17 cellular contexts compared by ENCODE assay signal in the genomic region with DNA sequence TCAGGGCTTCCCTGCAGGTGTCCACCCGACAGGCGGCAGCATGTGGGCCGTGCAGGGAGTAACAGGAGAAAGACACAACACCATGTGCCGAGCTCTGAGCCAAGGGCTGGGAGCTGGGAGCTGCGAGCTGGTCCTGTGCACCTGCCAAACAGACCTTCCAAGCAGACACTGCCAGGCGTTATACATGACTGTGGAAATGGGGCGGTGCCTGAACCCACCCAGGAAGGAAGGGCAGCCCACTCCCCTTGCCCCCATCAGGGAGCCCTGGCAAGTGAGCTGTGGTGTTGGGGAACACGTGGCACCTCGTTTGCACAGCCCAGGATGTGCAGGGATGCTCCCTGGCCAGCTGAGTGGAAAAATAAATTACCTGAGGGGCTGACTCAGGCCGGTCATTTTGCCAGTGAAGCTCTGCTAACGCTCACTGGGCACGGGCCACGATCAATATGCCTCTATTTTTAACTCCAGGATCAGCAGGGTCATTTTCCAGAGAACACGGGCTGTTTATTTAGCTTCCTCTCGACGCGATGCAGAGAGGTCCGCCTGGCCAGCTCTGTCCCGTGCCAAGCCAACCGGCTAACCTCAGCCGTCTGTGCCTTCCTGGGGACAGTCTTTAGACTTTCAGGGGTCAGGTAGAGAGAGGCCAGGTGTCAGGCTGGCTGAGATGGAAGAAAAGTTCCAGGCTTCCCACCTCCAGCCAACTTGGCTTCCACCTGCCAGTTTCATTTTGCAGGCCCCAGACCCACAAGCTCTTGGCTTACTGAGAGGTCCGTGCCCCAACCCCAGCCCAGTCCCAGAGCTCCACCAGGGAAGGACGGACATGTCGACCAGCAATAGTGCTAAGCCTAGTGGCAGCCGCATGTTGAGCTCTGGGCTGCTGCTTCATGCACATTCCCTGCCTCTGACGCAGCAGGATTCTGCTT.
DNase-seq lines count a peak whose midpoint lies in the region; ATAC-seq and TF ChIP-seq lines count a peak whose summit lies in the region.
"Had no signal": no experiment of that assay in that cellular context is flagged by ENCODE, and none has a peak within 500 bp of the region (broad histone marks: within the 10 kb centered on the region; RNA-seq: fewer than 3 reads in every experiment).

No MANE protein-coding gene starts in this region.

- TF ChIP-seq CTCF in hepatocyte (IDR thresholded peaks at IDR 0.05; ENCODE audit: poor library complexity) (no peak), stomach (IDR thresholded peaks at IDR 0.05) (no peak)

- ATAC-seq in HG02973 (IDR thresholded peaks at IDR 0.05; ENCODE audit: unreplicated experiment) (no peak), GM21526 (IDR thresholded peaks at IDR 0.05; ENCODE audit: low FRiP score, unreplicated experiment) (no peak)
- ATAC-seq: activated CD4-positive, CD25-positive, alpha-beta regulatory T cell treated with anti-CD3 and anti-CD28 coated beads, Interleukin-2, amount 50 U/mL, for 24 hours; activated naive CD4-positive, alpha-beta T cell treated with anti-CD3 and anti-CD28 coated beads, Interleukin-2, amount 50 U/mL, for 72 hours had no signal

- no peaks in the 10 kb centered on the region for H4K20me1 ChIP-seq in hepatocyte (ENCODE audit: insufficient read depth, poor library complexity, severe bottlenecking)

- 83% methylated on average over 26 of the region's 26 CpGs for WGBS in hepatocyte (ENCODE audit: low lambda C conversion rate, missing lambda C conversion rate)
- WGBS in stomach, 5 donors = 19 to 45% (median 38%) methylated on average over 18 to 26 of the region's 26 CpGs

- no peaks in the 10 kb centered on the region for H3K9me2 ChIP-seq in hepatocyte (replicated peaks; ENCODE audit: insufficient read depth)

- no peaks in the 10 kb centered on the region for H3K79me2 ChIP-seq in hepatocyte

- H3K9me3 ChIP-seq in hepatocyte (ENCODE audit: low read depth) = no peaks in the 10 kb centered on the region
- no peaks in the 10 kb centered on the region for H3K9me3 ChIP-seq in stomach

- no peak for TF ChIP-seq POLR2A in stomach (IDR thresholded peaks at IDR 0.05)

- DNase-seq in DMS53 (lab: John Stamatoyannopoulos, UW) (peak; percentile 18), DMS53 treated with DMSO at 0.1 percent for 48 hours (lab: John Stamatoyannopoulos, UW; ENCODE audit: unreplicated experiment) (no peak), NCI-H69 (lab: John Stamatoyannopoulos, UW) (peak; percentile 65), hepatocyte (ENCODE audit: low spot score) (peak; percentile 44), stomach (peak; percentile 86), SIG-M5 (lab: John Stamatoyannopoulos, UW) (no peak)
- DNase-seq: CD4-positive, alpha-beta memory T cell; GOT3; KBM-7; NCI-H1930; stimulated activated CD4-positive, alpha-beta T cell treated with anti-CD3 and anti-CD28 coated beads, Interleukin-4, amount 100 ng/mL, for 1 hour had no signal

- H3K4me2 ChIP-seq in hepatocyte = no peak overlapping the region

- TF ChIP-seq EP300 in stomach (IDR thresholded peaks at IDR 0.05) = no peak

- intact Hi-C loops in stomach (cut with DNase I; ENCODE audit: low total_unique reads) = no loop called here

- H3K27ac ChIP-seq in hepatocyte = no peak overlapping the region
- peak overlapping the region; percentile 43 to 80 (median 74) for H3K27ac ChIP-seq in stomach
- H3K27ac ChIP-seq: 22Rv1, cardiac muscle cell had no signal

- H3K4me1 ChIP-seq in hepatocyte (ENCODE audit: insufficient read depth) (no peaks in the 10 kb centered on the region), stomach (peaks cover 18 to 39% (median 31%) of the 10 kb centered on the region in 4 donors)

- no peaks in the 10 kb centered on the region for H3K36me3 ChIP-seq in hepatocyte (replicated peaks; ENCODE audit: insufficient read depth, low read depth)
- no peaks in the 10 kb centered on the region for H3K36me3 ChIP-seq in stomach
- H3K36me3 ChIP-seq: cardiac muscle cell had no signal

- no peak overlapping the region for H3K4me3 ChIP-seq in hepatocyte
- no peak overlapping the region for H3K4me3 ChIP-seq in stomach
- H3K4me3 ChIP-seq: cardiac muscle cell had no signal

- H2AFZ ChIP-seq in hepatocyte = no peak overlapping the region

- H3K27me3 ChIP-seq in hepatocyte (no peaks in the 10 kb centered on the region), stomach (no peaks in the 10 kb centered on the region)
- H3K27me3 ChIP-seq: cardiac muscle cell had no signal

Comparison
In these comparisons a context has a peak if more than half of its experiments do, and no peak if none do; other contexts are left out.
1. DNase-seq: peak in DMS53 (single experiment), NCI-H69 (single experiment), hepatocyte (single experiment) and stomach (single experiment); none in DMS53 treated with DMSO at 0.1 percent for 48 hours (single experiment) and SIG-M5 (single experiment).